ENCODE assay signal across 11 cellular contexts in genomic region chr12:11827096-11827841, GRCh38.
DNase-seq lines count a peak whose midpoint lies in the region; ATAC-seq and TF ChIP-seq lines count a peak whose summit lies in the region.
"Had no signal": no experiment of that assay in that cellular context is flagged by ENCODE, and none has a peak within 500 bp of the region (broad histone marks: within the 10 kb centered on the region; RNA-seq: fewer than 3 reads in every experiment).

No MANE protein-coding gene starts in this region.

- H3K27me3 ChIP-seq in adrenal gland = no peaks in the 10 kb centered on the region
- H3K27me3 ChIP-seq in sigmoid colon = no peaks in the 10 kb centered on the region

- peak overlapping the region; percentile 51 to 80 (median 60) for H3K27ac ChIP-seq in adrenal gland
- H3K27ac ChIP-seq in sigmoid colon = peak overlapping the region; percentile 58 to 67 (median 65)

- H3K4me3 Mint-ChIP-seq in effector memory CD8-positive, alpha-beta T cell = no peak overlapping the region

- H3K36me3 Mint-ChIP-seq in effector memory CD8-positive, alpha-beta T cell (ENCODE audit: insufficient read depth) = no peaks in the 10 kb centered on the region

- H3K9me3 ChIP-seq in adrenal gland (replicated peaks in 1 of 3) (no peaks in the 10 kb centered on the region), sigmoid colon (no peaks in the 10 kb centered on the region)

- ATAC-seq in GM21723 (IDR thresholded peaks at IDR 0.05; ENCODE audit: unreplicated experiment) = no peak
- no peak for ATAC-seq in effector memory CD8-positive, alpha-beta T cell (replicated peaks)
- ATAC-seq: esophagus mucosa had no signal

- no peak for TF ChIP-seq EP300 in sigmoid colon (IDR thresholded peaks at IDR 0.05)

- peaks cover 4 to 8% of the 10 kb centered on the region in 2 donors for H3K4me1 Mint-ChIP-seq in effector memory CD8-positive, alpha-beta T cell (ENCODE audit: low read depth in 2 of 2)

- no peaks in the 10 kb centered on the region for H3K27me3 Mint-ChIP-seq in effector memory CD8-positive, alpha-beta T cell

- WGBS in adrenal gland, 4 donors = 43 to 52% (median 46%) methylated on average over 16 of the region's 16 CpGs
- 77 to 83% methylated on average over 16 of the region's 16 CpGs for WGBS in sigmoid colon, 2 donors

- TF ChIP-seq CTCF in adrenal gland (IDR thresholded peaks at IDR 0.05) = no peak
- TF ChIP-seq CTCF in sigmoid colon (IDR thresholded peaks at IDR 0.05) = no peak

- no peaks in the 10 kb centered on the region for H3K9me3 Mint-ChIP-seq in effector memory CD8-positive, alpha-beta T cell
- H3K9me3 Mint-ChIP-seq: activated T-helper 2 cell treated with anti-CD3 and anti-CD28 coated beads, Interferon-gamma antibody, Interleukin-2, Interleukin-4, amounts not matched to agents 10 μg/mL and 5 μg/mL and 100 μg/mL, durations not matched to agents 14 hours and 24 hours and 36 hours had no signal

- peaks cover 37 to 75% of the 10 kb centered on the region in 2 donors for H3K4me1 ChIP-seq in adrenal gland (replicated peaks in 1 of 2)
- H3K4me1 ChIP-seq in sigmoid colon = peaks cover 0 to 80% (median 62%) of the 10 kb centered on the region in 4 donors

- no peak for TF ChIP-seq POLR2A in adrenal gland (IDR thresholded peaks at IDR 0.05)
- TF ChIP-seq POLR2A in sigmoid colon (IDR thresholded peaks at IDR 0.05) = no peak

- H3K4me3 ChIP-seq in adrenal gland (no peak overlapping the region), sigmoid colon (peak overlapping the region in 3 of 4 donors; percentile 3 to 12 (median 10))

- H3K36me3 ChIP-seq in adrenal gland (replicated peaks in 1 of 2) (no peaks in the 10 kb centered on the region), sigmoid colon (no peaks in the 10 kb centered on the region)

- DNase-seq in GM03348 (ENCODE audit: low spot score) = peak; percentile 15
- DNase-seq in adrenal gland = peak; percentile 55 to 79 (median 75)
- peak; percentile 34 for DNase-seq in iPS-NIHi11 (ENCODE audit: low spot score)
- peak; percentile 69 for DNase-seq in sigmoid colon
- DNase-seq in Kasumi-1 (lab: John Stamatoyannopoulos, UW) = no peak
- no peak for DNase-seq in NCI-H1694 (lab: John Stamatoyannopoulos, UW)
- DNase-seq in effector memory CD8-positive, alpha-beta T cell = no peak
- DNase-seq: NCI-H2029 had no signal

- H3K27ac Mint-ChIP-seq in effector memory CD8-positive, alpha-beta T cell = no peak overlapping the region
- H3K27ac Mint-ChIP-seq: activated T-helper 2 cell treated with anti-CD3 and anti-CD28 coated beads, Interferon-gamma antibody, Interleukin-2, Interleukin-4, amounts not matched to agents 10 μg/mL and 5 μg/mL and 100 μg/mL, durations not matched to agents 14 hours and 24 hours and 36 hours had no signal

- intact Hi-C loops in adrenal gland (cut with DNase I) (no loop called here), sigmoid colon (cut with DNase I) (no loop called here)

Comparison
In these comparisons a context has a peak if more than half of its experiments do, and no peak if none do; other contexts are left out.
1. DNase-seq: peak in GM03348 (single experiment), adrenal gland (7 of 7), iPS-NIHi11 (single experiment) and sigmoid colon (single experiment); none in Kasumi-1 (0 of 2), NCI-H1694 (single experiment) and effector memory CD8-positive, alpha-beta T cell (0 of 3).
2. H3K4me3 ChIP-seq: peak in sigmoid colon (3 of 4); none in adrenal gland (0 of 4).